Comparison of ENCODE assay signal across 17 cellular contexts in genomic region chr2:231294578-231295362, GRCh38.
DNase-seq lines count a peak whose midpoint lies in the region; ATAC-seq and TF ChIP-seq lines count a peak whose summit lies in the region.
"Had no signal": no experiment of that assay in that cellular context is flagged by ENCODE, and none has a peak within 500 bp of the region (broad histone marks: within the 10 kb centered on the region; RNA-seq: fewer than 3 reads in every experiment).

No MANE protein-coding gene starts in this region.

- no peak overlapping the region for H3K18ac ChIP-seq in trophoblast cell (ENCODE audit: low read length)

- no peak for TF ChIP-seq CTCF in gastroesophageal sphincter (IDR thresholded peaks at IDR 0.05)

- in situ Hi-C loops in GM23248 (cut with MboI), result loop anchor here (10.0 kb wide), 1 partner anchor 110 kb away; no protein-coding TSS in a partner anchor

- peak overlapping the region in 5 of 11 experiments; percentile 18 to 50 (median 24); a peak in 4 of 22 replicates for H3K27ac ChIP-seq in BLaER1 treated with 17β-estradiol and CSF1 and Interleukin-3, amounts not matched to agents 10 nM and 100 nM
- H3K27ac ChIP-seq in GM23248 (no peak overlapping the region), gastroesophageal sphincter (no peak overlapping the region), trophoblast cell (ENCODE audit: low read depth, low read length) (no peak overlapping the region)
- H3K27ac ChIP-seq: breast epithelium, SJCRH30 had no signal

- H3F3A ChIP-seq in GM23248 (ENCODE audit: insufficient read depth), result no peaks in the 10 kb centered on the region

- DNase-seq in GM23248, result peak; percentile 19
- DNase-seq in OCI-M1 (lab: John Stamatoyannopoulos, UW), result peak; percentile 27
- DNase-seq in A172 (ENCODE audit: low spot score), result no peak
- DNase-seq in trophoblast cell, result no peak
- DNase-seq in NCI-H1930 (lab: John Stamatoyannopoulos, UW), result no peak
- DNase-seq in NCI-H524 treated with DMSO at 0.1 percent for 48 hours (lab: John Stamatoyannopoulos, UW), result no peak
- DNase-seq: activated CD4-positive, alpha-beta memory T cell treated with anti-CD3 and anti-CD28 coated beads for 36 hours; activated naive CD8-positive, alpha-beta T cell treated with anti-CD3 and anti-CD28 coated beads, Interleukin-2, amount 10 ng/mL, durations not matched to agents 7 days and 5 days; activated T-cell treated with anti-CD3 and anti-CD28 coated beads, Interleukin-2, amount 50 U/mL, for 72 hours; effector CD4-positive, alpha-beta T cell; GOT3; left colon; NCI-H1092; SJCRH30 had no signal

- H3K4me2 ChIP-seq in BLaER1 treated with 17β-estradiol and CSF1 and Interleukin-3, amounts not matched to agents 10 nM and 100 nM, result peak overlapping the region; percentile 56 to 86 (median 81)
- no peak overlapping the region for H3K4me2 ChIP-seq in GM23248 (ENCODE audit: unreplicated experiment)
- no peak overlapping the region for H3K4me2 ChIP-seq in trophoblast cell (ENCODE audit: low read length)

- no peak overlapping the region; a peak in 1 of 20 replicates for H3K4me3 ChIP-seq in BLaER1 treated with 17β-estradiol and CSF1 and Interleukin-3, amounts not matched to agents 10 nM and 100 nM
- H3K4me3 ChIP-seq in GM23248 (no peak overlapping the region), gastroesophageal sphincter (no peak overlapping the region), trophoblast cell (ENCODE audit: low read depth, low read length) (no peak overlapping the region)
- H3K4me3 ChIP-seq: breast epithelium, SJCRH30 had no signal

- no peaks in the 10 kb centered on the region for H3K36me3 ChIP-seq in BLaER1 treated with 17β-estradiol and CSF1 and Interleukin-3, amounts not matched to agents 10 nM and 100 nM
- H3K36me3 ChIP-seq in GM23248 (ENCODE audit: low read depth) (no peaks in the 10 kb centered on the region), gastroesophageal sphincter (peaks cover 0 to 93% of the 10 kb centered on the region in 2 donors), trophoblast cell (ENCODE audit: control insufficient read depth in 1 of 2, insufficient read depth in 2 of 2, low read length in 2 of 2) (peaks cover 10 to 16% of the 10 kb centered on the region in 2 experiments)
- H3K36me3 ChIP-seq: breast epithelium, SJCRH30 had no signal

- no peaks in the 10 kb centered on the region for H3K9me2 ChIP-seq in GM23248 (ENCODE audit: insufficient read depth)

- no peak overlapping the region for H4K12ac ChIP-seq in trophoblast cell (ENCODE audit: low read depth, low read length)

- H3K9ac ChIP-seq in BLaER1 treated with 17β-estradiol and CSF1 and Interleukin-3, amounts not matched to agents 10 nM and 100 nM, result peak overlapping the region in 2 of 11 experiments; percentile 27 to 49; a peak in 2 of 22 replicates
- H3K9ac ChIP-seq in GM23248, result no peak overlapping the region
- H3K9ac ChIP-seq in trophoblast cell (ENCODE audit: low read length), result no peak overlapping the region

- TF ChIP-seq POLR2A in gastroesophageal sphincter (IDR thresholded peaks at IDR 0.05), result no peak

- no peak overlapping the region for H2AFZ ChIP-seq in GM23248
- H2AFZ ChIP-seq in trophoblast cell (ENCODE audit: insufficient read depth, low read length, poor library complexity), result no peak overlapping the region

- WGBS in GM23248 (ENCODE audit: low coverage in 1 of 2, low lambda C conversion rate in 2 of 2, missing lambda C conversion rate in 2 of 2), 2 experiments, result 84 to 90% methylated on average over 10 of the region's 10 CpGs
- WGBS in gastroesophageal sphincter (ENCODE audit: low coverage in 1 of 2), 2 donors, result 75 to 78% methylated on average over 6 to 9 of the region's 10 CpGs
- no CpG with 5 or more reads among the region's 10 CpGs for WGBS in trophoblast cell (ENCODE audit: extremely low coverage, insufficient coverage, insufficient read length)

- H2AK5ac ChIP-seq in trophoblast cell (ENCODE audit: low read length), result no peak overlapping the region

- no peak overlapping the region for H3K4ac ChIP-seq in trophoblast cell (ENCODE audit: low read depth, low read length)

- H3K14ac ChIP-seq in trophoblast cell (ENCODE audit: low read length), result no peak overlapping the region

- H2BK5ac ChIP-seq in trophoblast cell (ENCODE audit: low read depth, low read length, poor library complexity), result no peak overlapping the region

- H2BK120ac ChIP-seq in trophoblast cell (ENCODE audit: insufficient read depth, low read length, poor library complexity), result no peak overlapping the region

- no peaks in the 10 kb centered on the region for H3K9me3 ChIP-seq in BLaER1 treated with 17β-estradiol and CSF1 and Interleukin-3, amounts not matched to agents 10 nM and 100 nM (replicated peaks in 1 of 11)
- H3K9me3 ChIP-seq in GM23248 (ENCODE audit: low read depth) (no peaks in the 10 kb centered on the region), gastroesophageal sphincter (no peaks in the 10 kb centered on the region), trophoblast cell (ENCODE audit: insufficient read depth, low read depth, low read length) (peaks cover 2% of the 10 kb centered on the region)
- H3K9me3 ChIP-seq: breast epithelium, SJCRH30 had no signal

- H4K8ac ChIP-seq in trophoblast cell (ENCODE audit: low read depth, low read length), result no peak overlapping the region

- no peak for TF ChIP-seq EP300 in gastroesophageal sphincter (IDR thresholded peaks at IDR 0.05)

- H4K20me1 ChIP-seq in BLaER1 treated with 17β-estradiol and CSF1 and Interleukin-3, amounts not matched to agents 10 nM and 100 nM, result no peaks in the 10 kb centered on the region
- H4K20me1 ChIP-seq in GM23248 (ENCODE audit: insufficient read depth), result no peaks in the 10 kb centered on the region

- H3K79me1 ChIP-seq in trophoblast cell (ENCODE audit: low read length), result no peaks in the 10 kb centered on the region

- no peak overlapping the region for H2BK12ac ChIP-seq in trophoblast cell (ENCODE audit: low read length)

- no peaks in the 10 kb centered on the region for H3K79me2 ChIP-seq in GM23248 (ENCODE audit: insufficient read depth)
- H3K79me2 ChIP-seq in trophoblast cell (ENCODE audit: control insufficient read depth, insufficient read depth, low read length, poor library complexity), result no peaks in the 10 kb centered on the region

- no peak overlapping the region for H4K91ac ChIP-seq in trophoblast cell (ENCODE audit: low read depth, low read length)

- H3K23ac ChIP-seq in trophoblast cell (ENCODE audit: low read length), result no peak overlapping the region

- peak; percentile 32 for ATAC-seq in gastroesophageal sphincter
- ATAC-seq: activated T-cell treated with anti-CD3 and anti-CD28 coated beads, Interleukin-2, amount 50 U/mL, for 72 hours; left colon had no signal

- H3K27me3 ChIP-seq in BLaER1 treated with 17β-estradiol and CSF1 and Interleukin-3, amounts not matched to agents 10 nM and 100 nM, result no peaks in the 10 kb centered on the region
- no peaks in the 10 kb centered on the region for H3K27me3 ChIP-seq in GM23248 (replicated peaks; ENCODE audit: insufficient read depth)
- no peaks in the 10 kb centered on the region for H3K27me3 ChIP-seq in gastroesophageal sphincter
- H3K27me3 ChIP-seq in trophoblast cell (ENCODE audit: insufficient read depth, low read length), result no peaks in the 10 kb centered on the region
- H3K27me3 ChIP-seq: breast epithelium, SJCRH30 had no signal

- peaks cover 38 to 85% (median 50%) of the 10 kb centered on the region in 10 experiments for H3K4me1 ChIP-seq in BLaER1 treated with 17β-estradiol and CSF1 and Interleukin-3, amounts not matched to agents 10 nM and 100 nM
- H3K4me1 ChIP-seq in GM23248 (ENCODE audit: insufficient read depth) (no peaks in the 10 kb centered on the region), gastroesophageal sphincter (peaks cover 0 to 9% (median 0%) of the 10 kb centered on the region in 3 donors), trophoblast cell (ENCODE audit: control insufficient read depth in 1 of 2, insufficient read depth in 2 of 2, low read length in 2 of 2) (no peaks in the 10 kb centered on the region)
- H3K4me1 ChIP-seq: breast epithelium had no signal

Comparison
In these comparisons a context has a peak if more than half of its experiments do, and no peak if none do; other contexts are left out.
1. H3K4me2 ChIP-seq: peak in BLaER1 treated with 17β-estradiol and CSF1 and Interleukin-3, amounts not matched to agents 10 nM and 100 nM (11 of 11); none in GM23248 (single experiment) and trophoblast cell (single experiment).
2. DNase-seq: peak in GM23248 (single experiment) and OCI-M1 (single experiment); none in A172 (single experiment), trophoblast cell (0 of 2), NCI-H1930 (0 of 2) and NCI-H524 treated with DMSO at 0.1 percent for 48 hours (single experiment).